In the genomic region with DNA sequence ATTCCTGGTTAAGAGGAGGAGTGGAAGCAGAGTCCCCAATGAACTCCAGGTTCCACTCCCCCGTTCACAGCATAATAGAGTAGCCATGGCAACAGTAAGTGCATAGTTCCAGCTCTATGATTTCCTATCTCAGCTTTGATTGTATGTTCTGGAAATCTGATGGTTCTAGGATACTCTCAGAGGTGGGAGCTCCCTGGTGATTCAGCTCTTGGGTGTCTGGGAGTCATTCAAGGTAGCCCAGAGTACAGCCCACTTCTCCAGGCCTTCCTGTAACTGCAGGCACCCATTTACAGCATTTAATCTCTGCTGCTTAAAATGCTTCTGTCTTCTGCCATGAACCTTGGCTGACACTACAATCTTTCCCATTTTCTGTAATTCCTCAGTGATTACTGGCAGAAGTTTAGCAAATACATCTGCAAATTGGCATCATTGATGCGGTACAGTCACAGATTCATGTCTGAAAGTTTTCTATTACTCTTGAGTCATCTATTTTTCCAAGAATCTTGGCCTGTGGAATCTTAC, we compare ENCODE assay signal across 17 cellular contexts.
DNase-seq lines count a peak whose midpoint lies in the region; ATAC-seq and TF ChIP-seq lines count a peak whose summit lies in the region.
"Had no signal": no experiment of that assay in that cellular context is flagged by ENCODE, and none has a peak within 500 bp of the region (broad histone marks: within the 10 kb centered on the region; RNA-seq: fewer than 3 reads in every experiment).

No MANE protein-coding gene starts in this region.

- no peak overlapping the region for H3K9ac ChIP-seq in neural cell (ENCODE audit: low read length)
- no peak overlapping the region for H3K9ac ChIP-seq in Karpas-422 (ENCODE audit: low read length)

- peak overlapping the region; percentile 12 for H3K27ac ChIP-seq in neural cell (ENCODE audit: low read length)
- H3K27ac ChIP-seq in Karpas-422 (ENCODE audit: low read length): no peak overlapping the region
- H3K27ac ChIP-seq: gastroesophageal sphincter, suprapubic skin had no signal

- H2AFZ ChIP-seq in neural cell (ENCODE audit: low read depth, low read length) (no peak overlapping the region), Karpas-422 (ENCODE audit: low read length) (no peak overlapping the region)

- H3K4me1 ChIP-seq in Karpas-422 (ENCODE audit: low read length): no peaks in the 10 kb centered on the region
- H3K4me1 ChIP-seq: suprapubic skin had no signal

- peak; percentile 69 for ATAC-seq in esophagus mucosa
- ATAC-seq: activated CD8-positive, alpha-beta T cell treated with anti-CD3 and anti-CD28 coated beads for 36 hours; gastroesophageal sphincter; naive thymus-derived CD8-positive, alpha-beta T cell; Panc1 had no signal

- H3F3A ChIP-seq in neural cell (ENCODE audit: insufficient read depth, low read length, poor library complexity, severe bottlenecking): no peaks in the 10 kb centered on the region

- H3K27me3 ChIP-seq in BJ (ENCODE audit: control insufficient read depth, insufficient read depth, low read length) (no peaks in the 10 kb centered on the region), neural cell (ENCODE audit: insufficient read depth, low read depth, low read length) (no peaks in the 10 kb centered on the region), Karpas-422 (ENCODE audit: low read length) (no peaks in the 10 kb centered on the region)
- H3K27me3 ChIP-seq: gastroesophageal sphincter, suprapubic skin had no signal

- no peaks in the 10 kb centered on the region for H3K9me2 ChIP-seq in neural cell (ENCODE audit: insufficient read depth, low read length)
- no peaks in the 10 kb centered on the region for H3K9me2 ChIP-seq in Karpas-422 (replicated peaks; ENCODE audit: insufficient read depth, low read length)

- H3K4me2 ChIP-seq in neural cell (ENCODE audit: low read length) (no peak overlapping the region), Karpas-422 (ENCODE audit: low read depth, low read length, poor library complexity, severe bottlenecking) (no peak overlapping the region)

- no peak for TF ChIP-seq CTCF in BJ (IDR thresholded peaks at IDR 0.05; ENCODE audit: insufficient read depth, low read depth, low read length)
- no peak for TF ChIP-seq CTCF in neural cell (IDR thresholded peaks at IDR 0.05; ENCODE audit: poor library complexity, severe bottlenecking)

- POLR2A ChIA-PET in BJ (lab: Charles Lee): no interaction called here

- no peaks in the 10 kb centered on the region for H3K36me3 ChIP-seq in BJ (ENCODE audit: control insufficient read depth, insufficient read depth, low read length)
- H3K36me3 ChIP-seq in neural cell (ENCODE audit: insufficient read depth, low read length): no peaks in the 10 kb centered on the region
- H3K36me3 ChIP-seq in Karpas-422 (ENCODE audit: insufficient read depth, low read length): no peaks in the 10 kb centered on the region
- H3K36me3 ChIP-seq: gastroesophageal sphincter, suprapubic skin had no signal

- no peak for TF ChIP-seq RAD21 in neural cell (conservative IDR thresholded peaks at IDR 0.05)

- CTCF ChIA-PET in BJ (lab: Yijun Ruan, JAX): interaction anchor here (0.6 kb wide), 1 partner anchor 20 kb away, joined by 3 read pairs; no protein-coding TSS in a partner anchor

- H4K20me1 ChIP-seq in neural cell (ENCODE audit: insufficient read depth) (no peaks in the 10 kb centered on the region), Karpas-422 (ENCODE audit: insufficient read depth, low read depth, low read length) (no peaks in the 10 kb centered on the region)

- DNase-seq in BJ (ENCODE audit: low read depth): peak; percentile 78
- peak; percentile 6 for DNase-seq in NCI-H2227 (lab: John Stamatoyannopoulos, UW; ENCODE audit: unreplicated experiment)
- no peak for DNase-seq in SIG-M5 treated with dmso at 0.1 percent for 504 hours (lab: John Stamatoyannopoulos, UW; ENCODE audit: unreplicated experiment)
- DNase-seq in T-helper 1 cell: no peak
- DNase-seq in Karpas-422: no peak
- no peak for DNase-seq in NCI-H446 treated with DMSO at 0.1 percent for 48 hours (lab: John Stamatoyannopoulos, UW)
- DNase-seq: activated CD8-positive, alpha-beta T cell treated with anti-CD3 and anti-CD28 coated beads for 36 hours; CD8-positive, alpha-beta memory T cell; kidney; MM.1S; naive thymus-derived CD8-positive, alpha-beta T cell; NCI-H345 had no signal

- H3K4me3 ChIP-seq in BJ (ENCODE audit: low read depth, low read length) (no peak overlapping the region), neural cell (ENCODE audit: low read length) (no peak overlapping the region), Karpas-422 (ENCODE audit: low read length) (no peak overlapping the region)
- H3K4me3 ChIP-seq: gastroesophageal sphincter, suprapubic skin had no signal

- peaks cover 3% of the 10 kb centered on the region for H3K79me2 ChIP-seq in neural cell (replicated peaks; ENCODE audit: insufficient read depth, low read length)
- H3K79me2 ChIP-seq in Karpas-422 (ENCODE audit: low read length): peaks cover 10% of the 10 kb centered on the region

- TF ChIP-seq EP300 in neural cell (conservative IDR thresholded peaks at IDR 0.05; ENCODE audit: poor library complexity, severe bottlenecking): no peak

- no peaks in the 10 kb centered on the region for H3K9me3 ChIP-seq in neural cell (ENCODE audit: low read length)
- no peaks in the 10 kb centered on the region for H3K9me3 ChIP-seq in Karpas-422 (ENCODE audit: low read length)
- H3K9me3 ChIP-seq: gastroesophageal sphincter, suprapubic skin had no signal

TF ChIP-seq in neural cell, 6 proteins besides CTCF, POLR2A, EP300 and RAD21:
- TF ChIP-seq REST (IDR thresholded peaks at IDR 0.05; ENCODE audit: borderline replicate concordance): peak; percentile 37
- no peak for TF ChIP-seq SMC3 (conservative IDR thresholded peaks at IDR 0.05; ENCODE audit: poor library complexity)

Comparison
In these comparisons a context has a peak if more than half of its experiments do, and no peak if none do; other contexts are left out.
1. DNase-seq: peak in BJ (single experiment) and NCI-H2227 (single experiment); none in SIG-M5 treated with dmso at 0.1 percent for 504 hours (single experiment), T-helper 1 cell (0 of 5), Karpas-422 (single experiment) and NCI-H446 treated with DMSO at 0.1 percent for 48 hours (single experiment).